ENCODE assay signal across 8 cellular contexts in the genomic region with DNA sequence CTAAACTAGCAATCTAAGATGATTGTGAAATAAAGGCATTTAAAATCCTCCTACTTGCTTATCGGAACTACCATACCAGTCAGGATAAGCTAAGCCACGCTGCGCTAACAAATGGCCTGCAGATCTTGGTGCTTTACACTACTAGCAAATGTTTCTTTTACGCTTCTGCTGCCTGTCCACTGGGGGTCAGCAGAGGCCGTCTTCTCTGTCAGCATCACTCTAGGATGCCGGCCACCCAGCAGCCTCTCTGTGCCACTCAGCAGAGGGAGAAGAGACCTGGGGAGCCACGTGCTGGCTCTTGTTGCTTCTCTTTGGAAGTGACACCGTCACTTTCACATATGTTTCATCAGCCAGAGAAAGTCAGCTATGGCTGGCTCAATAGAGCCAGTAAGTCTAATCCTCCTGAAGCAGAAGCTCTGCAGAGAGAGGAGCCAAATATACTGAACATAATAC. TPM values are rescaled to one million over a fixed set of nuclear protein-coding genes. Genes with fewer than 3 reads are reported as not detected.
DNase-seq lines count a peak whose midpoint lies in the region; ATAC-seq and TF ChIP-seq lines count a peak whose summit lies in the region.

No MANE protein-coding gene starts in this region.

- DNase-seq in GDM1 (lab: John Stamatoyannopoulos, UW), result peak; percentile 5
- peak; percentile 33 to 60 for DNase-seq in HL-60 (ENCODE audit: low read depth in 1 of 2, low spot score in 1 of 2)
- peak; percentile 35 for DNase-seq in RWPE1 (ENCODE audit: low spot score)
- peak; percentile 75 to 88 (median 82) for DNase-seq in right cardiac atrium
- peak; percentile 54 to 64 (median 56) for DNase-seq in stimulated activated CD4-positive, alpha-beta T cell treated with anti-CD3 and anti-CD28 coated beads, Interleukin-12 subunit alpha, Interleukin-12 subunit beta, amount 100 ng/mL, for 48 hours (ENCODE audit: low read depth in 2 of 3, low spot score in 1 of 3)

- H3K4me1 ChIP-seq in right cardiac atrium (ENCODE audit: control insufficient read depth, insufficient read depth, low read length), result no peaks in the 10 kb centered on the region

- H3K4me3 ChIP-seq in HL-60 (replicated peaks; ENCODE audit: insufficient read depth, low read length) (no peak overlapping the region), right cardiac atrium (ENCODE audit: low read length) (no peak overlapping the region)

- H3K27ac ChIP-seq in HL-60 (replicated peaks) (no peak overlapping the region), RWPE1 (peak overlapping the region; percentile 40; the same call in 1 of the 2 replicates), right cardiac atrium (ENCODE audit: low read length) (no peak overlapping the region)

- H3K9me3 Mint-ChIP-seq in activated naive CD8-positive, alpha-beta T cell (ENCODE audit: low read depth), result no peaks in the 10 kb centered on the region

- H3K27ac Mint-ChIP-seq in activated naive CD8-positive, alpha-beta T cell, result peak overlapping the region; percentile 91

- H3K4me3 Mint-ChIP-seq in activated naive CD8-positive, alpha-beta T cell, result no peak overlapping the region

- CTCF ChIA-PET in RWPE1 (lab: Yijun Ruan, JAX), result interaction anchor here (0.5 to 1.5 kb wide), 17 partner anchors 23 to 450 kb away, joined by 3 to 5 read pairs (median 3); no protein-coding TSS in a partner anchor

- H3K27me3 Mint-ChIP-seq in activated naive CD8-positive, alpha-beta T cell, result no peaks in the 10 kb centered on the region

- H3K27me3 ChIP-seq in HL-60 (ENCODE audit: insufficient read depth, poor library complexity, severe bottlenecking) (no peaks in the 10 kb centered on the region), right cardiac atrium (ENCODE audit: control insufficient read depth, insufficient read depth) (no peaks in the 10 kb centered on the region)

- peak; percentile 48 for TF ChIP-seq CTCF in HL-60 (IDR thresholded peaks at IDR 0.05; ENCODE audit: insufficient read depth, low read length)
- peak; percentile 62 for TF ChIP-seq CTCF in RWPE1 (conservative IDR thresholded peaks at IDR 0.05; ENCODE audit: low read depth)

- H3K36me3 Mint-ChIP-seq in activated naive CD8-positive, alpha-beta T cell, result peaks cover 2% of the 10 kb centered on the region

- H3K9me3 ChIP-seq in right cardiac atrium (ENCODE audit: control insufficient read depth, low read length), result no peaks in the 10 kb centered on the region

- H3K4me1 Mint-ChIP-seq in activated naive CD8-positive, alpha-beta T cell (ENCODE audit: low read depth), result peaks cover 3% of the 10 kb centered on the region

- ATAC-seq in right cardiac atrium (peak; percentile 78 to 84), HG03139 (IDR thresholded peaks at IDR 0.05; ENCODE audit: unreplicated experiment) (no peak), GM19397 (IDR thresholded peaks at IDR 0.05; ENCODE audit: unreplicated experiment) (no peak)

- WGBS in right cardiac atrium, result 56% methylated on average over 8 of the region's 8 CpGs

- POLR2A ChIA-PET in RWPE1 (lab: Yijun Ruan, JAX; ENCODE audit: low non-redundant PET), result no interaction called here

- intact Hi-C loops in right cardiac atrium (cut with DNase I), result loop anchor here in 2 of 4 donors (10.0 kb wide), 1 partner anchor 453 kb away; no protein-coding TSS in a partner anchor

RNA-seq across cellular contexts. Expression of gene COPS8, which starts 36.6 kb away (rescaled TPM):
- 10 to 100 TPM; 70.1 to 91.4 (median 87.8) TPM for total RNA-seq in right cardiac atrium
- polyA plus RNA-seq in right cardiac atrium, result 76.4 TPM

Comparison
In these comparisons a context has a peak if more than half of its experiments do, and no peak if none do; other contexts are left out.
1. DNase-seq: peak in every context shown above with its lines; median percentile 82 in right cardiac atrium; 56 in stimulated activated CD4-positive, alpha-beta T cell treated with anti-CD3 and anti-CD28 coated beads, Interleukin-12 subunit alpha, Interleukin-12 subunit beta, amount 100 ng/mL, for 48 hours; 46 in HL-60; 35 in RWPE1; 5 in GDM1.
2. ATAC-seq: peak in right cardiac atrium (2 of 2); none in HG03139 (single experiment) and GM19397 (single experiment).